In the genomic region with DNA sequence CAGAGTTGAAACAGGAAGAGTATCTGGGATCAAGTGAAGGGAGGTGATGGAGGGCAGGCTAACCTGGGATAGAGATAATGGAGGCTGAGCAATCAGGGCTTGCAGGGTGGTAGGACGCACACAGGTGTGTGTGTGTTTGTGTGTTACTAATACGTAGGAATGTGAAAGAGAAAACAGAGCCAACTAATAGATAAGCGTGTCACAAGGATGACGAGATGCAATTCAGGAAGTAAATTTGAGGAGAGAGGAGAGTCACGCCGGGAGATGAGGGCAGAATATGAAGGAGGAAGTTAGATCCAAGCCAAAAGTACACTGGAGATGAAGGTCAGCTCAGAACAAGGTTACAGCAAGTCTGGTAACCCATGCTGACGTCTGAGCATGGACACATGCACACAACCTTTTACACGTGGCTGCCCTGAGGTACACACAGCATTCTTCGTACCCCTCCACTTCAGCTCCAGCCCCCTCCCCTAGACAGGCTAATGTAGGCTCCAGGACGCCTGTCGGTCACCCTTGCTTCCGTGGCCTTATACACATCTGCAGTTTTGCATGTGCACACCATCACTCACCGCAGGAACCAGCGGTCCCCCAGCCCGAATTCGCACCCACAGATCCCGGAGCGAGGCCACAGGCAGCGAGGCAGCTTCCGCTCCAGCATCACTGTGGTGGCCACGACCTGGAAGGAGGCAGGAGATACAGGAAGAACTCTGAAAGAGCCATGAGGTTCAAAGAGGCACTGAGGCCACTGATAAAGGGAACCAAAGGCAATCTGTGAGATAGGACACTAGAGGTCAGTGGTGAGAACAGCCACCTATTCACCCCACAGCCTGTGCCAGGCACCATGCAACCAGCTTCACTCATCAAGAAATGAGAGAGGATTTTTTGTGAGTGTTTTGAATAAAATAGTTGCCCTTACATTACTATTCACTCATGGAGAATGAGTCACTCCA, we compare ENCODE assay signal across 7 cellular contexts. TPM values are rescaled to one million over a fixed set of nuclear protein-coding genes. Genes with fewer than 3 reads are reported as not detected.
DNase-seq lines count a peak whose midpoint lies in the region; ATAC-seq, FAIRE-seq and TF ChIP-seq lines count a peak whose summit lies in the region.
"Had no signal": no experiment of that assay in that cellular context is flagged by ENCODE, and none has a peak within 500 bp of the region (broad histone marks: within the 10 kb centered on the region; RNA-seq: fewer than 3 reads in every experiment).

No MANE protein-coding gene starts in this region.

- peaks cover 6% of the 10 kb centered on the region for H3K36me3 Mint-ChIP-seq in Calu3 (ENCODE audit: insufficient read depth, unreplicated experiment)
- H3K36me3 Mint-ChIP-seq: natural killer cell had no signal

- intact Hi-C loops in Calu3 (cut with micrococcal nuclease; ENCODE audit: unreplicated experiment), result no loop called here

- H3K27me3 ChIP-seq in keratinocyte (ENCODE audit: control insufficient read depth, extremely low read depth, insufficient read depth, low read length), result no peaks in the 10 kb centered on the region

- H3K27ac ChIP-seq in keratinocyte (ENCODE audit: control insufficient read depth, insufficient read depth, low read length), result no peak overlapping the region

- H3K4me3 Mint-ChIP-seq in Calu3 (ENCODE audit: low read depth, unreplicated experiment), result peak overlapping the region; percentile 17
- H3K4me3 Mint-ChIP-seq: natural killer cell had no signal

- H3K79me2 ChIP-seq in keratinocyte (ENCODE audit: control insufficient read depth, insufficient read depth, low read length), result no peaks in the 10 kb centered on the region

- TF ChIP-seq CTCF in Calu3 (IDR thresholded peaks at IDR 0.05; ENCODE audit: unreplicated experiment) (no peak), keratinocyte (optimal IDR thresholded peaks at IDR 0.05 in 1 of 3, IDR thresholded peaks at IDR 0.05 in 1 of 3, conservative IDR thresholded peaks at IDR 0.05 in 1 of 3; ENCODE audit: extremely low read depth in 1 of 3, insufficient read depth in 2 of 3, low read length in 3 of 3) (peak; percentile 30 to 63 (median 54))

- H3K9me1 ChIP-seq in keratinocyte (ENCODE audit: control insufficient read depth, extremely low read depth, insufficient read depth, low read length), result no peaks in the 10 kb centered on the region

- H3K4me2 ChIP-seq in keratinocyte (ENCODE audit: control insufficient read depth, extremely low read depth, insufficient read depth, low read depth, low read length), result no peak overlapping the region

- BruUV-seq in Calu3 (replicated peaks; lab: Mats Ljungman, UMichigan), result no TSS peak

- DNase-seq in Calu3, result peak; percentile 34
- DNase-seq in NCI-H82 treated with DMSO at 0.1 percent for 48 hours (lab: John Stamatoyannopoulos, UW; ENCODE audit: unreplicated experiment), result peak; percentile 1
- DNase-seq in keratinocyte (ENCODE audit: low read depth, low spot score), result no peak
- no peak for DNase-seq in DMS79 treated with DMSO at 0.1 percent for 48 hours (lab: John Stamatoyannopoulos, UW)
- DNase-seq: natural killer cell had no signal

- H3K9ac ChIP-seq in keratinocyte (ENCODE audit: control insufficient read depth, extremely low read depth, insufficient read depth, low read length), result no peak overlapping the region

- no peaks in the 10 kb centered on the region for H3K36me3 ChIP-seq in keratinocyte (ENCODE audit: control insufficient read depth in 2 of 2, extremely low read depth in 1 of 2, insufficient read depth in 2 of 2, low read length in 2 of 2)

- FAIRE-seq in keratinocyte (lab: Jason Lieb, UNC), result no peak

- no peak overlapping the region for H3K4me3 ChIP-seq in keratinocyte (ENCODE audit: control insufficient read depth in 2 of 3, extremely low read depth in 1 of 3, insufficient read depth in 2 of 3, low read depth in 1 of 3, low read length in 3 of 3)

- peaks cover 52% of the 10 kb centered on the region for H3K4me1 Mint-ChIP-seq in Calu3 (ENCODE audit: low read depth, unreplicated experiment)
- H3K4me1 Mint-ChIP-seq: natural killer cell had no signal

- no peaks in the 10 kb centered on the region for H3K4me1 ChIP-seq in keratinocyte (ENCODE audit: control insufficient read depth, extremely low read depth, insufficient read depth, low read length)

- H3K27me3 Mint-ChIP-seq in Calu3 (ENCODE audit: unreplicated experiment), result no peaks in the 10 kb centered on the region

- dilution Hi-C loops in keratinocyte (cut with MboI; ENCODE audit: extremely low pct_ligation_motif_present, low sequenced_read_pairs), result no loop called here

- H2AFZ ChIP-seq in keratinocyte (ENCODE audit: control insufficient read depth, low read length), result no peak overlapping the region

- CTCF ChIA-PET in Calu3 (lab: Charles Lee), result interaction anchor here (0.6 to 1.6 kb wide), 6 partner anchors 9 to 306 kb away, joined by 3 to 7 read pairs (median 4); no protein-coding TSS in a partner anchor

- ATAC-seq in GM21360 (IDR thresholded peaks at IDR 0.05; ENCODE audit: unreplicated experiment) (no peak), GM18907 (IDR thresholded peaks at IDR 0.05; ENCODE audit: unreplicated experiment) (no peak)

- no peaks in the 10 kb centered on the region for H4K20me1 ChIP-seq in keratinocyte (ENCODE audit: control insufficient read depth, extremely low read depth, insufficient read depth, low read length)

- peak overlapping the region; percentile 58 for H3K27ac Mint-ChIP-seq in Calu3 (ENCODE audit: unreplicated experiment)
- H3K27ac Mint-ChIP-seq: natural killer cell had no signal

- no peaks in the 10 kb centered on the region for H3K9me3 ChIP-seq in keratinocyte (ENCODE audit: control insufficient read depth, low read depth, low read length)

- no peaks in the 10 kb centered on the region for H3K9me3 Mint-ChIP-seq in Calu3 (ENCODE audit: low read depth, unreplicated experiment)
- H3K9me3 Mint-ChIP-seq: natural killer cell had no signal

RNA-seq across cellular contexts. Expression of gene TRPV6, which starts 23.7 kb away (rescaled TPM):
- total RNA-seq in Calu3 (2022), result 1.7 TPM in 2 replicates
- 0.63 to 1.8 TPM (median 1.5 TPM) in 3 replicates for polyA plus RNA-seq in keratinocyte
- 0.59 TPM for polyA plus RNA-seq in keratinocyte (2011; ENCODE audit: low read depth)
- 0.21 and 0.33 TPM in 2 replicates for polyA plus RNA-seq in keratinocyte (2011; cell fraction: cytosol; rRNA removed)
- 1.9 and 2.2 TPM in 2 replicates for polyA plus RNA-seq in keratinocyte (2011; cell fraction: nucleus; rRNA removed)
- 0.50 and 1.9 TPM in 2 replicates for polyA plus RNA-seq in keratinocyte (2012; ENCODE audit: low replicate concordance)
- polyA minus RNA-seq in keratinocyte, result 1.0 to 1.9 TPM (median 1.8 TPM) in 3 replicates
- not detected for polyA minus RNA-seq in keratinocyte (2011; cell fraction: cytosol; rRNA and poly(A)+ RNA removed)
- polyA minus RNA-seq in keratinocyte (2011; cell fraction: nucleus; rRNA and poly(A)+ RNA removed), result 0.62 and 1.5 TPM in 2 replicates
- total RNA-seq: natural killer cell had no signal

RNA-seq across cellular contexts. Expression of gene TRPV5, which starts 24.4 kb away (rescaled TPM):
- not detected in 2 replicates for total RNA-seq in Calu3 (2022)
- polyA plus RNA-seq in keratinocyte, result not detected in 3 replicates
- not detected for polyA plus RNA-seq in keratinocyte (2011; ENCODE audit: low read depth)
- polyA plus RNA-seq in keratinocyte (2011; cell fraction: cytosol; rRNA removed), result not detected in 2 replicates
- not detected in 2 replicates for polyA plus RNA-seq in keratinocyte (2011; cell fraction: nucleus; rRNA removed)
- polyA plus RNA-seq in keratinocyte (2012; ENCODE audit: low replicate concordance), result not detected in 2 replicates
- polyA minus RNA-seq in keratinocyte, result not detected in 3 replicates
- not detected for polyA minus RNA-seq in keratinocyte (2011; cell fraction: cytosol; rRNA and poly(A)+ RNA removed)
- not detected in 2 replicates for polyA minus RNA-seq in keratinocyte (2011; cell fraction: nucleus; rRNA and poly(A)+ RNA removed)
- total RNA-seq: natural killer cell had no signal

RNA-seq across cellular contexts. Expression of gene LLCFC1, which starts 30.1 kb away (rescaled TPM):
- not detected in 2 replicates for total RNA-seq in Calu3 (2022)
- polyA plus RNA-seq in keratinocyte, result not detected in 3 replicates
- polyA plus RNA-seq in keratinocyte (2011; ENCODE audit: low read depth), result not detected
- polyA plus RNA-seq in keratinocyte (2011; cell fraction: cytosol; rRNA removed), result not detected in 2 replicates
- not detected in 2 replicates for polyA plus RNA-seq in keratinocyte (2011; cell fraction: nucleus; rRNA removed)
- polyA plus RNA-seq in keratinocyte (2012; ENCODE audit: low replicate concordance), result not detected in 2 replicates
- not detected in 3 replicates for polyA minus RNA-seq in keratinocyte
- polyA minus RNA-seq in keratinocyte (2011; cell fraction: cytosol; rRNA and poly(A)+ RNA removed), result not detected
- not detected in 2 replicates for polyA minus RNA-seq in keratinocyte (2011; cell fraction: nucleus; rRNA and poly(A)+ RNA removed)
- total RNA-seq: natural killer cell had no signal

RNA-seq across cellular contexts. Expression of gene KEL, which starts 53.0 kb away (rescaled TPM):
- total RNA-seq in Calu3 (2022), result not detected in 2 replicates
- polyA plus RNA-seq in keratinocyte, result 0.09 TPM in 1 of 3 replicates, not detected in the others
- polyA plus RNA-seq in keratinocyte (2011; ENCODE audit: low read depth), result not detected
- not detected in 2 replicates for polyA plus RNA-seq in keratinocyte (2011; cell fraction: cytosol; rRNA removed)
- polyA plus RNA-seq in keratinocyte (2011; cell fraction: nucleus; rRNA removed), result 0.04 and 0.16 TPM in 2 replicates
- not detected in 2 replicates for polyA plus RNA-seq in keratinocyte (2012; ENCODE audit: low replicate concordance)
- polyA minus RNA-seq in keratinocyte, result 0.10 TPM in 1 of 3 replicates, not detected in the others
- not detected for polyA minus RNA-seq in keratinocyte (2011; cell fraction: cytosol; rRNA and poly(A)+ RNA removed)
- polyA minus RNA-seq in keratinocyte (2011; cell fraction: nucleus; rRNA and poly(A)+ RNA removed), result not detected in 2 replicates

RNA-seq across cellular contexts. Expression of gene EPHB6, which starts 54.3 kb away (rescaled TPM):
- total RNA-seq in Calu3 (2022), result 3.0 and 3.1 TPM in 2 replicates
- 0.59 to 3.0 TPM (median 1.9 TPM) in 3 replicates for polyA plus RNA-seq in keratinocyte
- 17.8 TPM for polyA plus RNA-seq in keratinocyte (2011; ENCODE audit: low read depth)
- 0.82 and 0.94 TPM in 2 replicates for polyA plus RNA-seq in keratinocyte (2011; cell fraction: cytosol; rRNA removed)
- 2.9 and 3.7 TPM in 2 replicates for polyA plus RNA-seq in keratinocyte (2011; cell fraction: nucleus; rRNA removed)
- polyA plus RNA-seq in keratinocyte (2012; ENCODE audit: low replicate concordance), result 0.70 and 17.2 TPM in 2 replicates
- polyA minus RNA-seq in keratinocyte, result 1.4 to 6.6 TPM (median 1.6 TPM) in 3 replicates
- polyA minus RNA-seq in keratinocyte (2011; cell fraction: cytosol; rRNA and poly(A)+ RNA removed), result 5.2 TPM
- 3.1 and 4.2 TPM in 2 replicates for polyA minus RNA-seq in keratinocyte (2011; cell fraction: nucleus; rRNA and poly(A)+ RNA removed)

Comparison
In these comparisons a context has a peak if more than half of its experiments do, and no peak if none do; other contexts are left out.
1. DNase-seq: peak in Calu3 (single experiment) and NCI-H82 treated with DMSO at 0.1 percent for 48 hours (single experiment); none in keratinocyte (single experiment) and DMS79 treated with DMSO at 0.1 percent for 48 hours (single experiment).